1 cellular context compared by ENCODE assay signal in genomic region chr17:1511756-1512321, GRCh38.
TF ChIP-seq lines count a peak whose summit lies in the region.

No MANE protein-coding gene starts in this region.

TF ChIP-seq in HEK293, 187 proteins besides CTCF, POLR2A, EP300 and RAD21 (continued from another document):
- TF ChIP-seq, protein P1, sequence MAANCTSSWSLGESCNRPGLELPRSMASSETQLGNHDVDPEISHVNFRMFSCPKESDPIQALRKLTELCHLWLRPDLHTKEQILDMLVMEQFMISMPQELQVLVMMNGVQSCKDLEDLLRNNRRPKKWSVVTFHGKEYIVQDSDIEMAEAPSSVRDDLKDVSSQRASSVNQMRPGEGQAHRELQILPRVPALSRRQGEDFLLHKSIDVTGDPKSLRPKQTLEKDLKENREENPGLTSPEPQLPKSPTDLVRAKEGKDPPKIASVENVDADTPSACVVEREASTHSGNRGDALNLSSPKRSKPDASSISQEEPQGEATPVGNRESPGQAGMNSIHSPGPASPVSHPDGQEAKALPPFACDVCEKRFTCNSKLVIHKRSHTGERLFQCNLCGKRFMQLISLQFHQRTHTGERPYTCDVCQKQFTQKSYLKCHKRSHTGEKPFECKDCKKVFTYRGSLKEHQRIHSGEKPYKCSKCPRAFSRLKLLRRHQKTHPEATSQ (tag by site-specific recombination; IDR thresholded peaks at IDR 0.05): no peak
- TF ChIP-seq, protein P2, sequence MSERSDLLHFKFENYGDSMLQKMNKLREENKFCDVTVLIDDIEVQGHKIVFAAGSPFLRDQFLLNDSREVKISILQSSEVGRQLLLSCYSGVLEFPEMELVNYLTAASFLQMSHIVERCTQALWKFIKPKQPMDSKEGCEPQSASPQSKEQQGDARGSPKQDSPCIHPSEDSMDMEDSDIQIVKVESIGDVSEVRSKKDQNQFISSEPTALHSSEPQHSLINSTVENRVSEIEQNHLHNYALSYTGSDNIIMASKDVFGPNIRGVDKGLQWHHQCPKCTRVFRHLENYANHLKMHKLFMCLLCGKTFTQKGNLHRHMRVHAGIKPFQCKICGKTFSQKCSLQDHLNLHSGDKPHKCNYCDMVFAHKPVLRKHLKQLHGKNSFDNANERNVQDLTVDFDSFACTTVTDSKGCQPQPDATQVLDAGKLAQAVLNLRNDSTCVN (tag by site-specific recombination; optimal IDR thresholded peaks at IDR 0.05): no peak
- TF ChIP-seq, protein P3, sequence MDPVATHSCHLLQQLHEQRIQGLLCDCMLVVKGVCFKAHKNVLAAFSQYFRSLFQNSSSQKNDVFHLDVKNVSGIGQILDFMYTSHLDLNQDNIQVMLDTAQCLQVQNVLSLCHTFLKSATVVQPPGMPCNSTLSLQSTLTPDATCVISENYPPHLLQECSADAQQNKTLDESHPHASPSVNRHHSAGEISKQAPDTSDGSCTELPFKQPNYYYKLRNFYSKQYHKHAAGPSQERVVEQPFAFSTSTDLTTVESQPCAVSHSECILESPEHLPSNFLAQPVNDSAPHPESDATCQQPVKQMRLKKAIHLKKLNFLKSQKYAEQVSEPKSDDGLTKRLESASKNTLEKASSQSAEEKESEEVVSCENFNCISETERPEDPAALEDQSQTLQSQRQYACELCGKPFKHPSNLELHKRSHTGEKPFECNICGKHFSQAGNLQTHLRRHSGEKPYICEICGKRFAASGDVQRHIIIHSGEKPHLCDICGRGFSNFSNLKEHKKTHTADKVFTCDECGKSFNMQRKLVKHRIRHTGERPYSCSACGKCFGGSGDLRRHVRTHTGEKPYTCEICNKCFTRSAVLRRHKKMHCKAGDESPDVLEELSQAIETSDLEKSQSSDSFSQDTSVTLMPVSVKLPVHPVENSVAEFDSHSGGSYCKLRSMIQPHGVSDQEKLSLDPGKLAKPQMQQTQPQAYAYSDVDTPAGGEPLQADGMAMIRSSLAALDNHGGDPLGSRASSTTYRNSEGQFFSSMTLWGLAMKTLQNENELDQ (tag by site-specific recombination; IDR thresholded peaks at IDR 0.05; ENCODE audit: low read depth): no peak
- TF ChIP-seq BCL11A (tag by site-specific recombination; IDR thresholded peaks at IDR 0.05; ENCODE audit: low read depth) (no peak), ZFHX2 (tag by site-specific recombination; conservative IDR thresholded peaks at IDR 0.05) (peak; percentile 44), ZNF121 (tag by site-specific recombination; IDR thresholded peaks at IDR 0.05) (no peak), ZNF23 (tag by site-specific recombination; IDR thresholded peaks at IDR 0.05; ENCODE audit: borderline replicate concordance) (no peak)
TF ChIP-seq in HEK293: peak in this region for 5.
